10 cellular contexts compared by ENCODE assay signal in the genomic region with DNA sequence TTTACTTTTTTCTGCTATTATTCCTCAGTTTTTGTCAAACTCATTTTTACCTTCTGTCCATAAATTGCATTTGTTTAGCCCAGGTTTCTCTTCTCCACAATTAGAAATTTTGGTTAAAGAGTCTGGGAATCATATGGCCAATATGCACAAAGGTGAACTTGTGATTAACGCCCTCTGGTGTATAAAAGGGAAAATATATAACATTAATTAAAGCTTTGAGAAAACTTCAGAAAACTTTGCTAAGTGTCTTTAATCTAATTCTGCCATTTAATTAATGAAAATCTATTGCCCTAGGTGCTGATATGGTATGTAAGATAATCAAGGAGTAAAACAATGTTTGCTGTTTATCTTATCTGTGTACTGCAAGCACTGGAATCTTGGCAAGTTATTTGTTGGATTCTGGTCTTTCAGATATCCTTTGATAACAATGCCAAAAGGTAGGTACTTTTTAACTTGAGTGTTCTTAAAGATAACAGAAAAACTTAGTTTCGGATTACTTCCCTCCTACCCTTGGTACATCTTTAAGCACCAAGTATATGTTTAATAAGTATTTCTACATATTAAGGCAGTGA.
DNase-seq lines count a peak whose midpoint lies in the region; ATAC-seq and TF ChIP-seq lines count a peak whose summit lies in the region.
"Had no signal": no experiment of that assay in that cellular context is flagged by ENCODE, and none has a peak within 500 bp of the region (broad histone marks: within the 10 kb centered on the region; RNA-seq: fewer than 3 reads in every experiment).

No MANE protein-coding gene starts in this region.

- no peak overlapping the region for H3K9ac ChIP-seq in adipocyte (ENCODE audit: low read length)

- H3K27me3 ChIP-seq in BE2C: peaks cover 5% of the 10 kb centered on the region
- no peaks in the 10 kb centered on the region for H3K27me3 ChIP-seq in adipocyte (replicated peaks; ENCODE audit: control insufficient read depth, insufficient read depth, low read length)

- DNase-seq in BE2C (no peak), HFF-Myc (ENCODE audit: extremely low read depth, low read depth) (no peak), adipocyte (ENCODE audit: low read depth) (peak; percentile 44), kidney tubule cell (ENCODE audit: low spot score) (peak; percentile 7), AG08396 (ENCODE audit: low spot score) (no peak)
- DNase-seq: activated CD4-positive, alpha-beta T cell treated with anti-CD3 and anti-CD28 coated beads for 36 hours; activated naive CD8-positive, alpha-beta T cell treated with anti-CD3 and anti-CD28 coated beads, Interleukin-2, amount 10 ng/mL, durations not matched to agents 7 days and 5 days had no signal

- H3K4me1 ChIP-seq in BE2C (no peaks in the 10 kb centered on the region), adipocyte (ENCODE audit: control insufficient read depth, insufficient read depth, low read length) (peaks cover 3% of the 10 kb centered on the region)

- no peaks in the 10 kb centered on the region for H3K36me3 ChIP-seq in BE2C
- no peaks in the 10 kb centered on the region for H3K36me3 ChIP-seq in adipocyte (ENCODE audit: control insufficient read depth, insufficient read depth, low read length, severe bottlenecking)

- ATAC-seq in GM19463 (IDR thresholded peaks at IDR 0.05; ENCODE audit: unreplicated experiment) (no peak), HG03571 (IDR thresholded peaks at IDR 0.05; ENCODE audit: unreplicated experiment) (no peak), HG02970 (IDR thresholded peaks at IDR 0.05; ENCODE audit: low FRiP score, unreplicated experiment) (no peak)
- ATAC-seq: activated CD4-positive, alpha-beta T cell treated with anti-CD3 and anti-CD28 coated beads for 36 hours had no signal

- TF ChIP-seq CTCF in BE2C (IDR thresholded peaks at IDR 0.05; ENCODE audit: low read depth, low read length) (peak; percentile 27; the same call in 1 of the 2 replicates), HFF-Myc (IDR thresholded peaks at IDR 0.05; ENCODE audit: low read depth, low read length, missing control alignments) (peak; percentile 10)

- no peaks in the 10 kb centered on the region for H3K9me3 ChIP-seq in BE2C
- peaks cover 16% of the 10 kb centered on the region for H3K9me3 ChIP-seq in adipocyte (ENCODE audit: control insufficient read depth, low read length)

- H3K4me3 ChIP-seq in BE2C (ENCODE audit: low read depth, low read length) (no peak overlapping the region), HFF-Myc (replicated peaks; ENCODE audit: low read depth, low read length) (no peak overlapping the region), adipocyte (ENCODE audit: low read length) (no peak overlapping the region)

Comparison
In these comparisons a context has a peak if more than half of its experiments do, and no peak if none do; other contexts are left out.
1. DNase-seq: peak in adipocyte (single experiment) and kidney tubule cell (single experiment); none in BE2C (single experiment), HFF-Myc (single experiment) and AG08396 (single experiment).